1 cellular context compared by ENCODE assay signal in the genomic region with DNA sequence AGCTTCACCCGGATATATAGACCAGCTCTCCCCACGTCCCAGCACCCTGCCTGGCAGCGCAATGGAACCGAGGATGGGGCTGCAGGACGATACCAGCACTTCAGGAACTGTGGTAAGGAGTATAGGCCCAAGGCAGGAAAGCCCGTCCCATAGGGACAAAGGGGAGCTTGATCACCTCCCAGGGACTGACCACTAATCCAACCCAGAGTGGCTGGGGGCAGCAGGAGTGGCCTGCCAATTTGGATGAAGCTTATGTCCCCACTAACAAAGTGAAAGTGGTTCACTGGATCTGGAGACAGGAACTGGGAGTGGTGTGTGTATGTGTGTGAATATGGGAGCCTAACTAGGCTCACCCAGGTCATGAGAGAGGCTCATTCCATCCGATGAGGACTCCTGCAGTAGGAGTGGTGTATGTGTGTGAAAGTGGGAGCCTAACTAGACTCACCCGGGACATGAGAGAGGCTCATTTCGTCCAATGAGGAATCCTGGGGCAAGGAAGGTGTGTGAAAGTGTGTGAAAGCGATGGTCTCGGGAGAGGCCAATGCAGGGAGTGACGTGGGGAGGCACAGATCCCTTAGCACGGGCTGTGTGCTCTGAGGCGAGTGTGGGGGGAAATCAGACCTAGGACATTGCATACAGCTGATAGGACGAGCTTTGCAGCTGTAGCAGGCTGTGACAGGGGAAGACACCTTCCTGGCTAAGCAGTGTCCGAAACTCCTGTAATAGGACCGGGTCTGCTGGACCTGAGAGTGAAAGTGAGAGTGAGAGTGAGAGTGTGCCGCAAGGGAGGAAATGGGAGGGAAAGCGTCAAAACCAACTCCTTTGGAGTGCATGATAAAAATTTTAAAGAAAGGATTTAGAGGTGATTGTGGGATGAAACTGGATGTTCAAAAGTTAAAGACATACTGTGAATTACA.
TF ChIP-seq lines count a peak whose summit lies in the region.

No MANE protein-coding gene starts in this region.

TF ChIP-seq in GM23338, 12 proteins besides CTCF, POLR2A, EP300 and RAD21 (continued from another document):
- TF ChIP-seq, protein P1, sequence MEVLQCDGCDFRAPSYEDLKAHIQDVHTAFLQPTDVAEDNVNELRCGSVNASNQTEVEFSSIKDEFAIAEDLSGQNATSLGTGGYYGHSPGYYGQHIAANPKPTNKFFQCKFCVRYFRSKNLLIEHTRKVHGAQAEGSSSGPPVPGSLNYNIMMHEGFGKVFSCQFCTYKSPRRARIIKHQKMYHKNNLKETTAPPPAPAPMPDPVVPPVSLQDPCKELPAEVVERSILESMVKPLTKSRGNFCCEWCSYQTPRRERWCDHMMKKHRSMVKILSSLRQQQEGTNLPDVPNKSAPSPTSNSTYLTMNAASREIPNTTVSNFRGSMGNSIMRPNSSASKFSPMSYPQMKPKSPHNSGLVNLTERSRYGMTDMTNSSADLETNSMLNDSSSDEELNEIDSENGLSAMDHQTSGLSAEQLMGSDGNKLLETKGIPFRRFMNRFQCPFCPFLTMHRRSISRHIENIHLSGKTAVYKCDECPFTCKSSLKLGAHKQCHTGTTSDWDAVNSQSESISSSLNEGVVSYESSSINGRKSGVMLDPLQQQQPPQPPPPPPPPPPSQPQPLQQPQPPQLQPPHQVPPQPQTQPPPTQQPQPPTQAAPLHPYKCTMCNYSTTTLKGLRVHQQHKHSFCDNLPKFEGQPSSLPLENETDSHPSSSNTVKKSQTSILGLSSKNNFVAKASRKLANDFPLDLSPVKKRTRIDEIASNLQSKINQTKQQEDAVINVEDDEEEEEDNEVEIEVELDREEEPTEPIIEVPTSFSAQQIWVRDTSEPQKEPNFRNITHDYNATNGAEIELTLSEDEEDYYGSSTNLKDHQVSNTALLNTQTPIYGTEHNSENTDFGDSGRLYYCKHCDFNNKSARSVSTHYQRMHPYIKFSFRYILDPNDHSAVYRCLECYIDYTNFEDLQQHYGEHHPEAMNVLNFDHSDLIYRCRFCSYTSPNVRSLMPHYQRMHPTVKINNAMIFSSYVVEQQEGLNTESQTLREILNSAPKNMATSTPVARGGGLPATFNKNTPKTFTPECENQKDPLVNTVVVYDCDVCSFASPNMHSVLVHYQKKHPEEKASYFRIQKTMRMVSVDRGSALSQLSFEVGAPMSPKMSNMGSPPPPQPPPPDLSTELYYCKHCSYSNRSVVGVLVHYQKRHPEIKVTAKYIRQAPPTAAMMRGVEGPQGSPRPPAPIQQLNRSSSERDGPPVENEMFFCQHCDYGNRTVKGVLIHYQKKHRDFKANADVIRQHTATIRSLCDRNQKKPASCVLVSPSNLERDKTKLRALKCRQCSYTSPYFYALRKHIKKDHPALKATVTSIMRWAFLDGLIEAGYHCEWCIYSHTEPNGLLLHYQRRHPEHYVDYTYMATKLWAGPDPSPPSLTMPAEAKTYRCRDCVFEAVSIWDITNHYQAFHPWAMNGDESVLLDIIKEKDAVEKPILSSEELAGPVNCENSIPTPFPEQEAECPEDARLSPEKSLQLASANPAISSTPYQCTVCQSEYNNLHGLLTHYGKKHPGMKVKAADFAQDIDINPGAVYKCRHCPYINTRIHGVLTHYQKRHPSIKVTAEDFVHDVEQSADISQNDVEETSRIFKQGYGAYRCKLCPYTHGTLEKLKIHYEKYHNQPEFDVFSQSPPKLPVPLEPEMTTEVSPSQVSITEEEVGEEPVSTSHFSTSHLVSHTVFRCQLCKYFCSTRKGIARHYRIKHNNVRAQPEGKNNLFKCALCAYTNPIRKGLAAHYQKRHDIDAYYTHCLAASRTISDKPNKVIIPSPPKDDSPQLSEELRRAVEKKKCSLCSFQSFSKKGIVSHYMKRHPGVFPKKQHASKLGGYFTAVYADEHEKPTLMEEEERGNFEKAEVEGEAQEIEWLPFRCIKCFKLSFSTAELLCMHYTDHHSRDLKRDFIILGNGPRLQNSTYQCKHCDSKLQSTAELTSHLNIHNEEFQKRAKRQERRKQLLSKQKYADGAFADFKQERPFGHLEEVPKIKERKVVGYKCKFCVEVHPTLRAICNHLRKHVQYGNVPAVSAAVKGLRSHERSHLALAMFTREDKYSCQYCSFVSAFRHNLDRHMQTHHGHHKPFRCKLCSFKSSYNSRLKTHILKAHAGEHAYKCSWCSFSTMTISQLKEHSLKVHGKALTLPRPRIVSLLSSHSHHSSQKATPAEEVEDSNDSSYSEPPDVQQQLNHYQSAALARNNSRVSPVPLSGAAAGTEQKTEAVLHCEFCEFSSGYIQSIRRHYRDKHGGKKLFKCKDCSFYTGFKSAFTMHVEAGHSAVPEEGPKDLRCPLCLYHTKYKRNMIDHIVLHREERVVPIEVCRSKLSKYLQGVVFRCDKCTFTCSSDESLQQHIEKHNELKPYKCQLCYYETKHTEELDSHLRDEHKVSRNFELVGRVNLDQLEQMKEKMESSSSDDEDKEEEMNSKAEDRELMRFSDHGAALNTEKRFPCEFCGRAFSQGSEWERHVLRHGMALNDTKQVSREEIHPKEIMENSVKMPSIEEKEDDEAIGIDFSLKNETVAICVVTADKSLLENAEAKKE (CRISPR knock-in tag; IDR thresholded peaks at IDR 0.05) = no peak
